ENCODE assay signal across 1 cellular context in genomic region chr5:37370864-37371726, GRCh38.
TF ChIP-seq lines count a peak whose summit lies in the region.

TSS of gene NUP155 (minus strand) at chr5:37371106. CDS start at chr5:37370977, 129 bp downstream.

TF ChIP-seq in GM12878, 131 proteins besides CTCF, POLR2A, EP300 and RAD21 (continued from another document and continues in another):
- TF ChIP-seq ZBTB4 (CRISPR knock-in tag; IDR thresholded peaks at IDR 0.05) (no peak), STAT3 (IDR thresholded peaks at IDR 0.05; ENCODE audit: low read depth, low read length) (no peak), TCF7 (IDR thresholded peaks at IDR 0.05; ENCODE audit: borderline replicate concordance) (no peak), CEBPB (IDR thresholded peaks at IDR 0.05; ENCODE audit: borderline replicate concordance in 1 of 2, low read depth in 2 of 2, low read length in 2 of 2) (no peak), TCF3 (IDR thresholded peaks at IDR 0.05; ENCODE audit: borderline replicate concordance, insufficient read depth, low read depth, low read length) (no peak), NR2C1 (IDR thresholded peaks at IDR 0.05) (peak; percentile 92), ZSCAN29 (IDR thresholded peaks at IDR 0.05) (no peak), MTA3 (IDR thresholded peaks at IDR 0.05; ENCODE audit: borderline replicate concordance, low read length) (peak; percentile 34; the same call in 1 of the 2 replicates), HCFC1 (IDR thresholded peaks at IDR 0.05; ENCODE audit: low read length) (peak; percentile 83), GATAD2B (conservative IDR thresholded peaks at IDR 0.05; ENCODE audit: low read depth) (no peak), EGR1 (IDR thresholded peaks at IDR 0.05; ENCODE audit: borderline replicate concordance in 1 of 2, low read depth in 2 of 2, low read length in 2 of 2) (no peak), SMAD5 (IDR thresholded peaks at IDR 0.05; ENCODE audit: low read depth) (peak; percentile 67; the same call in 1 of the 2 replicates), STAT1 (conservative IDR thresholded peaks at IDR 0.05) (no peak), ATF2 (IDR thresholded peaks at IDR 0.05; ENCODE audit: low read length) (no peak), JUND (IDR thresholded peaks at IDR 0.05; ENCODE audit: low read depth, low read length) (no peak), MYC (IDR thresholded peaks at IDR 0.05; ENCODE audit: insufficient read depth, insufficient read length, insufficient replicate concordance, low read length, severe bottlenecking) (peak; percentile 84), SUZ12 (IDR thresholded peaks at IDR 0.05; ENCODE audit: unreplicated experiment) (peak; percentile 40), CREM (IDR thresholded peaks at IDR 0.05; ENCODE audit: low read depth) (peak; percentile 99), CHD2 (IDR thresholded peaks at IDR 0.05; ENCODE audit: borderline replicate concordance, low read depth, low read length) (peak; percentile 42; the same call in 1 of the 2 replicates), GABPA (IDR thresholded peaks at IDR 0.05; ENCODE audit: low read depth) (peak; percentile 95), CUX1 (IDR thresholded peaks at IDR 0.05; ENCODE audit: insufficient replicate concordance, low read depth, low read length) (no peak), BCL11A (IDR thresholded peaks at IDR 0.05; ENCODE audit: low read depth, low read length) (no peak), ZNF384 (IDR thresholded peaks at IDR 0.05; ENCODE audit: borderline replicate concordance, low read depth, low read length) (no peak), SRF (IDR thresholded peaks at IDR 0.05; ENCODE audit: low read depth in 2 of 2, low read length in 2 of 2) (peak; percentile 37 to 91; a peak in 2 of 4 replicates), ZZZ3 (IDR thresholded peaks at IDR 0.05; ENCODE audit: control insufficient read depth, insufficient read length, low read depth) (no peak), FOS (IDR thresholded peaks at IDR 0.05; ENCODE audit: borderline replicate concordance, extremely low read depth, insufficient read length) (no peak), E2F4 (IDR thresholded peaks at IDR 0.05; ENCODE audit: low read depth, low read length) (peak; percentile 82), SIN3A (IDR thresholded peaks at IDR 0.05; ENCODE audit: low read depth, low read length) (peak; percentile 89), ZNF687 (IDR thresholded peaks at IDR 0.05) (peak; percentile 90), RAD51 (IDR thresholded peaks at IDR 0.05) (no peak), CBX3 (IDR thresholded peaks at IDR 0.05; ENCODE audit: borderline replicate concordance, low read depth) (no peak), KAT2A (conservative IDR thresholded peaks at IDR 0.05; ENCODE audit: control insufficient read depth, low read depth, low read length) (no peak), TAF1 (IDR thresholded peaks at IDR 0.05; ENCODE audit: borderline replicate concordance, low read depth, low read length) (no peak; the same call in none of the 2 replicates)
- TF ChIP-seq, protein P1, sequence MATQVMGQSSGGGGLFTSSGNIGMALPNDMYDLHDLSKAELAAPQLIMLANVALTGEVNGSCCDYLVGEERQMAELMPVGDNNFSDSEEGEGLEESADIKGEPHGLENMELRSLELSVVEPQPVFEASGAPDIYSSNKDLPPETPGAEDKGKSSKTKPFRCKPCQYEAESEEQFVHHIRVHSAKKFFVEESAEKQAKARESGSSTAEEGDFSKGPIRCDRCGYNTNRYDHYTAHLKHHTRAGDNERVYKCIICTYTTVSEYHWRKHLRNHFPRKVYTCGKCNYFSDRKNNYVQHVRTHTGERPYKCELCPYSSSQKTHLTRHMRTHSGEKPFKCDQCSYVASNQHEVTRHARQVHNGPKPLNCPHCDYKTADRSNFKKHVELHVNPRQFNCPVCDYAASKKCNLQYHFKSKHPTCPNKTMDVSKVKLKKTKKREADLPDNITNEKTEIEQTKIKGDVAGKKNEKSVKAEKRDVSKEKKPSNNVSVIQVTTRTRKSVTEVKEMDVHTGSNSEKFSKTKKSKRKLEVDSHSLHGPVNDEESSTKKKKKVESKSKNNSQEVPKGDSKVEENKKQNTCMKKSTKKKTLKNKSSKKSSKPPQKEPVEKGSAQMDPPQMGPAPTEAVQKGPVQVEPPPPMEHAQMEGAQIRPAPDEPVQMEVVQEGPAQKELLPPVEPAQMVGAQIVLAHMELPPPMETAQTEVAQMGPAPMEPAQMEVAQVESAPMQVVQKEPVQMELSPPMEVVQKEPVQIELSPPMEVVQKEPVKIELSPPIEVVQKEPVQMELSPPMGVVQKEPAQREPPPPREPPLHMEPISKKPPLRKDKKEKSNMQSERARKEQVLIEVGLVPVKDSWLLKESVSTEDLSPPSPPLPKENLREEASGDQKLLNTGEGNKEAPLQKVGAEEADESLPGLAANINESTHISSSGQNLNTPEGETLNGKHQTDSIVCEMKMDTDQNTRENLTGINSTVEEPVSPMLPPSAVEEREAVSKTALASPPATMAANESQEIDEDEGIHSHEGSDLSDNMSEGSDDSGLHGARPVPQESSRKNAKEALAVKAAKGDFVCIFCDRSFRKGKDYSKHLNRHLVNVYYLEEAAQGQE (IDR thresholded peaks at IDR 0.05; ENCODE audit: low read depth, low read length), result no peak
- TF ChIP-seq, protein P2, sequence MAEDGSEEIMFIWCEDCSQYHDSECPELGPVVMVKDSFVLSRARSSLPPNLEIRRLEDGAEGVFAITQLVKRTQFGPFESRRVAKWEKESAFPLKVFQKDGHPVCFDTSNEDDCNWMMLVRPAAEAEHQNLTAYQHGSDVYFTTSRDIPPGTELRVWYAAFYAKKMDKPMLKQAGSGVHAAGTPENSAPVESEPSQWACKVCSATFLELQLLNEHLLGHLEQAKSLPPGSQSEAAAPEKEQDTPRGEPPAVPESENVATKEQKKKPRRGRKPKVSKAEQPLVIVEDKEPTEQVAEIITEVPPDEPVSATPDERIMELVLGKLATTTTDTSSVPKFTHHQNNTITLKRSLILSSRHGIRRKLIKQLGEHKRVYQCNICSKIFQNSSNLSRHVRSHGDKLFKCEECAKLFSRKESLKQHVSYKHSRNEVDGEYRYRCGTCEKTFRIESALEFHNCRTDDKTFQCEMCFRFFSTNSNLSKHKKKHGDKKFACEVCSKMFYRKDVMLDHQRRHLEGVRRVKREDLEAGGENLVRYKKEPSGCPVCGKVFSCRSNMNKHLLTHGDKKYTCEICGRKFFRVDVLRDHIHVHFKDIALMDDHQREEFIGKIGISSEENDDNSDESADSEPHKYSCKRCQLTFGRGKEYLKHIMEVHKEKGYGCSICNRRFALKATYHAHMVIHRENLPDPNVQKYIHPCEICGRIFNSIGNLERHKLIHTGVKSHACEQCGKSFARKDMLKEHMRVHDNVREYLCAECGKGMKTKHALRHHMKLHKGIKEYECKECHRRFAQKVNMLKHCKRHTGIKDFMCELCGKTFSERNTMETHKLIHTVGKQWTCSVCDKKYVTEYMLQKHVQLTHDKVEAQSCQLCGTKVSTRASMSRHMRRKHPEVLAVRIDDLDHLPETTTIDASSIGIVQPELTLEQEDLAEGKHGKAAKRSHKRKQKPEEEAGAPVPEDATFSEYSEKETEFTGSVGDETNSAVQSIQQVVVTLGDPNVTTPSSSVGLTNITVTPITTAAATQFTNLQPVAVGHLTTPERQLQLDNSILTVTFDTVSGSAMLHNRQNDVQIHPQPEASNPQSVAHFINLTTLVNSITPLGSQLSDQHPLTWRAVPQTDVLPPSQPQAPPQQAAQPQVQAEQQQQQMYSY (CRISPR knock-in tag; IDR thresholded peaks at IDR 0.05), result no peak
